15 cellular contexts compared by ENCODE assay signal in the genomic region with DNA sequence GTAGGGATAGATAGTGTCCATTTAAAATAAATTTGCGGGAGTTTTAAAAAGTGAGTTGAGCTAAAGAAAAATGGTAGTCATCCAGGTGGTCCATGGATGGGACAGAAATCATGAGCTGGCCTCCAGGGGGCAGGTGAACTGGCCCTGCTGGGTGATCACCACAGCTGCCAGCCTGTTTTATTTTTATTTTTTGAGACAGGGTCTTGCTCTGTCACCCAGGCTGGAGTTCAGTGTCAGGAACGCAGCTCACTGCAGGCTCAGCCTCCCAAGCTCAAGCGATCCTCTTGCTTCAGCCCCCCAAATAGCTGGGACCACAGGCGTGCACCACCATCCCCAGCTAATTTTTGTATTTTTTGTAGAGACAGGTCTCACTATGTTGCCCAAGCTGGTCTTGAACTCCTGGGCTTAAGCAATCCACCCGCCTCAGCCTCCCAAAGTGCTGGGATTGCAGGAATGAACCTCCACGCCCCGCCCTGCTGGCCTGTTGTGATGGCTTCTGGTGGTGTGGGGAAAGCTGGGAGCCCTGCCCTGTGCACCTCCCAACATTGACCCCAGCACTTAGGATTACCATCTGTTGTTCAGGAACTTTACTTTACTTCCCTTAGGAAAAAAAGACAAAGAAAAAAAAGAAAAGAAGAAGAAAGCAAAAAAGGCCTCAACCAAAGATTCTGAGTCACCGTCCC. TPM values are rescaled to one million over a fixed set of nuclear protein-coding genes. Genes with fewer than 3 reads are reported as not detected.
DNase-seq lines count a peak whose midpoint lies in the region; ATAC-seq and TF ChIP-seq lines count a peak whose summit lies in the region.
"Had no signal": no experiment of that assay in that cellular context is flagged by ENCODE, and none has a peak within 500 bp of the region (broad histone marks: within the 10 kb centered on the region; RNA-seq: fewer than 3 reads in every experiment).

No MANE protein-coding gene starts in this region.

- intact Hi-C loops in HCT116 (cut with micrococcal nuclease) = loop anchor here (5.0 kb wide), 1 partner anchor 39 kb away; no protein-coding TSS in a partner anchor

- H3K27ac Mint-ChIP-seq in activated CD8-positive, alpha-beta memory T cell treated with anti-CD3 and anti-CD28 coated beads, Interleukin-2, amount 10 ng/mL, durations not matched to agents 7 days and 5 days = peak overlapping the region; percentile 82
- H3K27ac Mint-ChIP-seq in central memory CD8-positive, alpha-beta T cell (ENCODE audit: low read depth) = peak overlapping the region; percentile 81
- no peak overlapping the region for H3K27ac Mint-ChIP-seq in progenitor cell of endocrine pancreas
- H3K27ac Mint-ChIP-seq: activated T-helper 1 cell treated with anti-CD3 and anti-CD28 coated beads, Interleukin-12 subunit alpha, Interleukin-12 subunit beta, Interleukin-2, Interleukin-4 antibody, amounts not matched to agents 30 ng/mL and 10 ng/mL and 1 ng/mL, durations not matched to agents 14 hours and 24 hours and 36 hours had no signal

- H3K27me3 ChIP-seq in HCT116 (ENCODE audit: insufficient read depth, low read length) = no peaks in the 10 kb centered on the region
- H3K27me3 ChIP-seq: gastroesophageal sphincter, Peyer's patch had no signal

- H3K4me1 Mint-ChIP-seq in activated CD8-positive, alpha-beta memory T cell treated with anti-CD3 and anti-CD28 coated beads, Interleukin-2, amount 10 ng/mL, durations not matched to agents 7 days and 5 days = peaks cover 36% of the 10 kb centered on the region
- peaks cover 30% of the 10 kb centered on the region for H3K4me1 Mint-ChIP-seq in central memory CD8-positive, alpha-beta T cell
- H3K4me1 Mint-ChIP-seq in progenitor cell of endocrine pancreas (ENCODE audit: low read depth) = no peaks in the 10 kb centered on the region

- no peak overlapping the region for H3K4me3 Mint-ChIP-seq in activated CD8-positive, alpha-beta memory T cell treated with anti-CD3 and anti-CD28 coated beads, Interleukin-2, amount 10 ng/mL, durations not matched to agents 7 days and 5 days
- peak overlapping the region; percentile 53 for H3K4me3 Mint-ChIP-seq in central memory CD8-positive, alpha-beta T cell
- no peak overlapping the region for H3K4me3 Mint-ChIP-seq in progenitor cell of endocrine pancreas (ENCODE audit: low read depth)
- H3K4me3 Mint-ChIP-seq: activated T-helper 1 cell treated with anti-CD3 and anti-CD28 coated beads, Interleukin-12 subunit alpha, Interleukin-12 subunit beta, Interleukin-2, Interleukin-4 antibody, amounts not matched to agents 30 ng/mL and 10 ng/mL and 1 ng/mL, durations not matched to agents 14 hours and 24 hours and 36 hours had no signal

- peaks cover 43% of the 10 kb centered on the region for H3K36me3 Mint-ChIP-seq in activated CD8-positive, alpha-beta memory T cell treated with anti-CD3 and anti-CD28 coated beads, Interleukin-2, amount 10 ng/mL, durations not matched to agents 7 days and 5 days
- peaks cover 88% of the 10 kb centered on the region for H3K36me3 Mint-ChIP-seq in central memory CD8-positive, alpha-beta T cell (ENCODE audit: insufficient read depth)
- H3K36me3 Mint-ChIP-seq in progenitor cell of endocrine pancreas (ENCODE audit: insufficient read depth) = peaks cover 13% of the 10 kb centered on the region

- TF ChIP-seq CTCF in HCT116 (IDR thresholded peaks at IDR 0.05 in 2 of 3, conservative IDR thresholded peaks at IDR 0.05 in 1 of 3; ENCODE audit: borderline replicate concordance in 1 of 3, insufficient read depth in 1 of 3, low read depth in 2 of 3, low read length in 2 of 3) (peak in 2 of 3 experiments; percentile 6 to 24; a peak in 2 of 6 replicates), progenitor cell of endocrine pancreas (IDR thresholded peaks at IDR 0.05; ENCODE audit: unreplicated experiment) (peak; percentile 31)

- H3K27me3 Mint-ChIP-seq in activated CD8-positive, alpha-beta memory T cell treated with anti-CD3 and anti-CD28 coated beads, Interleukin-2, amount 10 ng/mL, durations not matched to agents 7 days and 5 days = no peaks in the 10 kb centered on the region
- no peaks in the 10 kb centered on the region for H3K27me3 Mint-ChIP-seq in central memory CD8-positive, alpha-beta T cell
- no peaks in the 10 kb centered on the region for H3K27me3 Mint-ChIP-seq in progenitor cell of endocrine pancreas

- ATAC-seq in activated CD8-positive, alpha-beta memory T cell treated with anti-CD3 and anti-CD28 coated beads, Interleukin-2, amount 10 ng/mL, durations not matched to agents 7 days and 5 days = no peak
- ATAC-seq in HCT116 (no peak), HG03520 (IDR thresholded peaks at IDR 0.05; ENCODE audit: unreplicated experiment) (no peak)
- no peak for ATAC-seq in central memory CD8-positive, alpha-beta T cell (replicated peaks; ENCODE audit: extremely low read depth, poor library complexity, severe bottlenecking)

- H3K9me2 ChIP-seq in HCT116 (ENCODE audit: insufficient read depth) = no peaks in the 10 kb centered on the region

- no peaks in the 10 kb centered on the region for H4K20me1 ChIP-seq in HCT116 (ENCODE audit: insufficient read depth)

- RAD21 ChIA-PET in HCT116 (lab: Charles Lee; ENCODE audit: low non-redundant PET in 1 of 2, low total read pairs in 2 of 2, uncharacterized antibody in 2 of 2, unreplicated experiment in 2 of 2) = interaction anchor here in 1 of 2 experiments (1.0 to 1.5 kb wide), 2 partner anchors 38 kb away, joined by 3 to 4 read pairs; no protein-coding TSS in a partner anchor

- H3K9ac ChIP-seq in HCT116 (ENCODE audit: low read length) = no peak overlapping the region

- no peak overlapping the region for H3K4me3 ChIP-seq in HCT116 (replicated peaks in 1 of 2; ENCODE audit: low read depth in 1 of 2, low read length in 2 of 2)
- H3K4me3 ChIP-seq: gastroesophageal sphincter, lower lobe of right lung, Peyer's patch had no signal

- no TSS peak for BruUV-seq in HCT116 (replicated peaks; lab: Mats Ljungman, UMichigan)

- no peaks in the 10 kb centered on the region for H3K9me3 Mint-ChIP-seq in activated CD8-positive, alpha-beta memory T cell treated with anti-CD3 and anti-CD28 coated beads, Interleukin-2, amount 10 ng/mL, durations not matched to agents 7 days and 5 days (ENCODE audit: low read depth)
- no peaks in the 10 kb centered on the region for H3K9me3 Mint-ChIP-seq in central memory CD8-positive, alpha-beta T cell
- no peaks in the 10 kb centered on the region for H3K9me3 Mint-ChIP-seq in progenitor cell of endocrine pancreas (ENCODE audit: low read depth)
- H3K9me3 Mint-ChIP-seq: activated T-helper 1 cell treated with anti-CD3 and anti-CD28 coated beads, Interleukin-12 subunit alpha, Interleukin-12 subunit beta, Interleukin-2, Interleukin-4 antibody, amounts not matched to agents 30 ng/mL and 10 ng/mL and 1 ng/mL, durations not matched to agents 14 hours and 24 hours and 36 hours had no signal

- no peak for DNase-seq in activated CD8-positive, alpha-beta memory T cell treated with anti-CD3 and anti-CD28 coated beads, Interleukin-2, amount 10 ng/mL, durations not matched to agents 7 days and 5 days
- DNase-seq in activated CD8-positive, alpha-beta memory T cell treated with anti-CD3 and anti-CD28 coated beads, Interleukin-2, amount 50 U/mL, for 48 hours = no peak
- DNase-seq in HCT116 (ENCODE audit: low read depth, low spot score) = no peak
- no peak for DNase-seq in central memory CD8-positive, alpha-beta T cell (ENCODE audit: low spot score in 2 of 2)
- no peak for DNase-seq in progenitor cell of endocrine pancreas (ENCODE audit: low spot score, unreplicated experiment)
- no peak for DNase-seq in dedifferentiated amniotic fluid mesenchymal stem cell (ENCODE audit: extremely low spot score)
- DNase-seq in activated CD4-positive, CD25-positive, alpha-beta regulatory T cell treated with anti-CD3 and anti-CD28 coated beads, Interleukin-2, amount 50 U/mL, for 72 hours = no peak
- DNase-seq: NCI-H524; stimulated activated naive CD8-positive, alpha-beta T cell treated with anti-CD3 and anti-CD28 coated beads, Interleukin-15, Interleukin-2, amounts not matched to agents 100 U/mL and 50 U/mL, for 24 hours had no signal

- H3K4me2 ChIP-seq in HCT116 (ENCODE audit: low read length) = no peak overlapping the region

- H3K9me3 ChIP-seq in HCT116 (ENCODE audit: control insufficient read depth in 1 of 2, insufficient read depth in 1 of 2, low read depth in 1 of 2, low read length in 2 of 2) = no peaks in the 10 kb centered on the region
- H3K9me3 ChIP-seq: gastroesophageal sphincter, lower lobe of right lung, Peyer's patch had no signal

- no peak for TF ChIP-seq RAD21 in HCT116 (IDR thresholded peaks at IDR 0.05; ENCODE audit: low read depth)

- no peak overlapping the region for H3K27ac ChIP-seq in HCT116 (ENCODE audit: low read depth, low read length)
- H3K27ac ChIP-seq: gastroesophageal sphincter, HL-60, lower lobe of right lung had no signal

- H3K4me1 ChIP-seq in HCT116 (ENCODE audit: control insufficient read depth in 1 of 2, insufficient read depth in 2 of 2, low read length in 2 of 2) = no peaks in the 10 kb centered on the region
- H3K4me1 ChIP-seq: gastroesophageal sphincter, lower lobe of right lung, Peyer's patch had no signal

- CTCF ChIA-PET in activated CD8-positive, alpha-beta memory T cell treated with anti-CD3 and anti-CD28 coated beads, Interleukin-2, amount 10 ng/mL, durations not matched to agents 7 days and 5 days (lab: Charles Lee) = interaction anchor here (1.0 to 8.2 kb wide), 12 partner anchors 9 to 53 kb away, joined by 3 to 87 read pairs (median 10); a partner anchor contains a TSS
- CTCF ChIA-PET in HCT116 (lab: Charles Lee) = interaction anchor here (1.1 to 2.9 kb wide), 2 partner anchors 13 to 38 kb away, joined by 4 to 15 read pairs; no protein-coding TSS in a partner anchor

- no peak for TF ChIP-seq POLR2A in HCT116 (IDR thresholded peaks at IDR 0.05; ENCODE audit: borderline replicate concordance, extremely low read depth, insufficient read depth, insufficient read length)

- H3K36me3 ChIP-seq in HCT116 (ENCODE audit: control insufficient read depth in 1 of 2, insufficient read depth in 2 of 2, low read length in 2 of 2) = peaks cover 35 to 48% of the 10 kb centered on the region in 2 experiments; a peak in 3 of 4 replicates

- H2AFZ ChIP-seq in HCT116 (ENCODE audit: low read depth, low read length, poor library complexity, severe bottlenecking) = no peak overlapping the region

- H3K79me2 ChIP-seq in HCT116 (ENCODE audit: insufficient read depth, low read length) = no peaks in the 10 kb centered on the region

- POLR2A ChIA-PET in HCT116 (lab: Charles Lee) = no interaction called here

RNA-seq across cellular contexts. Expression of a gene that starts 14.8 kb away (rescaled TPM):
- total RNA-seq in activated CD8-positive, alpha-beta memory T cell treated with anti-CD3 and anti-CD28 coated beads, Interleukin-2, amount 10 ng/mL, durations not matched to agents 7 days and 5 days = 1,000 to 10,000 TPM; 1,513 to 1,561 TPM
- total RNA-seq in HCT116 (2021; ENCODE audit: unreplicated experiment) (8.9 TPM), progenitor cell of endocrine pancreas (41.3 and 45.8 TPM in 2 replicates)
- polyA plus RNA-seq in HCT116 (2012) = 0.36 and 0.50 TPM in 2 replicates

RNA-seq across cellular contexts. Expression of a gene that starts 40.4 kb away (rescaled TPM):
- total RNA-seq in activated CD8-positive, alpha-beta memory T cell treated with anti-CD3 and anti-CD28 coated beads, Interleukin-2, amount 10 ng/mL, durations not matched to agents 7 days and 5 days = 10 to 100 TPM; 95.3 to 96.9 TPM
- total RNA-seq in HCT116 (2021; ENCODE audit: unreplicated experiment) (94.7 TPM), progenitor cell of endocrine pancreas (58.9 and 66.7 TPM in 2 replicates)
- 43.7 and 48.4 TPM in 2 replicates for polyA plus RNA-seq in HCT116 (2012)

RNA-seq across cellular contexts. Expression of a gene that starts 51.6 kb away (rescaled TPM):
- total RNA-seq in activated CD8-positive, alpha-beta memory T cell treated with anti-CD3 and anti-CD28 coated beads, Interleukin-2, amount 10 ng/mL, durations not matched to agents 7 days and 5 days = 1,000 to 10,000 TPM; 1,980 to 2,218 TPM
- total RNA-seq in HCT116 (2021; ENCODE audit: unreplicated experiment) (2,557 TPM), progenitor cell of endocrine pancreas (1,941 and 2,072 TPM in 2 replicates)
- 4,169 and 4,510 TPM in 2 replicates for polyA plus RNA-seq in HCT116 (2012)

Comparison
In these comparisons a context has a peak if more than half of its experiments do, and no peak if none do; other contexts are left out.
1. RNA of a gene that starts 14.8 kb away (total RNA-seq): 1,513 to 1,561 TPM in activated CD8-positive, alpha-beta memory T cell treated with anti-CD3 and anti-CD28 coated beads, Interleukin-2, amount 10 ng/mL, durations not matched to agents 7 days and 5 days; 41.3 to 45.8 TPM in progenitor cell of endocrine pancreas and 8.9 TPM in HCT116 (single experiment); every median in the first group is over 10 times any median in the second.